13 cellular contexts compared by ENCODE assay signal in genomic region chr6:5031150-5031549, GRCh38. TPM values are rescaled to one million over a fixed set of nuclear protein-coding genes. Genes with fewer than 3 reads are reported as not detected.
A peak's percentile ranks its signal among the peaks of the same experiment; 100 is the strongest.
DNase-seq lines count a peak whose midpoint lies in the region; ATAC-seq and TF ChIP-seq lines count a peak whose summit lies in the region.
"Had no signal": no experiment of that assay in that cellular context is flagged by ENCODE, and none has a peak within 500 bp of the region (broad histone marks: within the 10 kb centered on the region; RNA-seq: fewer than 3 reads in every experiment).

No MANE protein-coding gene starts in this region.

- no peak overlapping the region for H4K5ac ChIP-seq in H9 (ENCODE audit: insufficient read length, low read depth, low read length)

- peaks cover 2% of the 10 kb centered on the region for H3K9me3 Mint-ChIP-seq in activated CD8-positive, alpha-beta T cell treated with anti-CD3 and anti-CD28 coated beads for 36 hours
- H3K9me3 Mint-ChIP-seq in activated CD8-positive, alpha-beta T cell treated with anti-CD3 and anti-CD28 coated beads, Interleukin-2, amount 10 ng/mL, durations not matched to agents 7 days and 5 days (ENCODE audit: insufficient read depth): peaks cover 4% of the 10 kb centered on the region
- no peaks in the 10 kb centered on the region for H3K9me3 Mint-ChIP-seq in H9

- H2AK5ac ChIP-seq in H9 (ENCODE audit: insufficient read length, low read length): no peak overlapping the region
- H2AK5ac ChIP-seq in neuronal stem cell (ENCODE audit: low read depth, low read length): peak overlapping the region; percentile 3

- no peak overlapping the region for H3K14ac ChIP-seq in H9 (ENCODE audit: insufficient read depth, low read length)
- H3K14ac ChIP-seq in neuronal stem cell (ENCODE audit: low read length): no peak overlapping the region

- H3K23ac ChIP-seq in H9 (ENCODE audit: insufficient read length, low read depth, low read length) (no peak overlapping the region), neuronal stem cell (ENCODE audit: low read depth, low read length, poor library complexity) (no peak overlapping the region)

- H3K79me2 ChIP-seq in H9 (ENCODE audit: insufficient read depth, low read length): no peaks in the 10 kb centered on the region
- H3K79me2 ChIP-seq in SU-DHL-6 (ENCODE audit: insufficient read depth, low read length): no peaks in the 10 kb centered on the region

- H3K9ac ChIP-seq in H9 (ENCODE audit: extremely low read depth, insufficient read length, low read length) (no peak overlapping the region), SU-DHL-6 (ENCODE audit: low read length) (no peak overlapping the region), neuronal stem cell (ENCODE audit: low read depth, low read length, poor library complexity) (no peak overlapping the region)

- no peak overlapping the region for H2BK120ac ChIP-seq in H9 (ENCODE audit: low read depth, low read length, poor library complexity, severe bottlenecking)
- H2BK120ac ChIP-seq in neuronal stem cell (ENCODE audit: low read depth, low read length): no peak overlapping the region

- H3K36me3 Mint-ChIP-seq in activated CD8-positive, alpha-beta T cell treated with anti-CD3 and anti-CD28 coated beads for 36 hours (ENCODE audit: low read depth): peaks cover 2% of the 10 kb centered on the region
- H3K36me3 Mint-ChIP-seq in activated CD8-positive, alpha-beta T cell treated with anti-CD3 and anti-CD28 coated beads, Interleukin-2, amount 10 ng/mL, durations not matched to agents 7 days and 5 days (ENCODE audit: low read depth): no peaks in the 10 kb centered on the region
- no peaks in the 10 kb centered on the region for H3K36me3 Mint-ChIP-seq in H9 (ENCODE audit: insufficient read depth in 1 of 3, low read depth in 3 of 3)

- TF ChIP-seq CTCF in activated CD8-positive, alpha-beta T cell treated with anti-CD3 and anti-CD28 coated beads for 36 hours (IDR thresholded peaks at IDR 0.05): no peak
- no peak for TF ChIP-seq CTCF in H9 (conservative IDR thresholded peaks at IDR 0.05)
- TF ChIP-seq CTCF in SU-DHL-6 (IDR thresholded peaks at IDR 0.05; ENCODE audit: insufficient read depth, low read length, poor library complexity, severe bottlenecking): no peak
- no peak for TF ChIP-seq CTCF in gastrocnemius medialis (IDR thresholded peaks at IDR 0.05 in 4 of 5, conservative IDR thresholded peaks at IDR 0.05 in 1 of 5)
- no peak for TF ChIP-seq CTCF in spleen (IDR thresholded peaks at IDR 0.05 in 8 of 11, conservative IDR thresholded peaks at IDR 0.05 in 3 of 11)

- no peak overlapping the region for H3T11ph ChIP-seq in H9 (ENCODE audit: low read length)

- H2BK15ac ChIP-seq in H9 (ENCODE audit: low read depth, low read length) (no peak overlapping the region), neuronal stem cell (ENCODE audit: low read length) (no peak overlapping the region)

- peak overlapping the region; percentile 78 for H3K27ac Mint-ChIP-seq in activated CD8-positive, alpha-beta T cell treated with anti-CD3 and anti-CD28 coated beads for 36 hours
- no peak overlapping the region for H3K27ac Mint-ChIP-seq in activated CD8-positive, alpha-beta T cell treated with anti-CD3 and anti-CD28 coated beads, Interleukin-2, amount 10 ng/mL, durations not matched to agents 7 days and 5 days
- no peak overlapping the region; a peak in 1 of 7 replicates for H3K27ac Mint-ChIP-seq in H9

- H3K4ac ChIP-seq in H9 (ENCODE audit: low read depth, low read length): no peak overlapping the region
- no peak overlapping the region for H3K4ac ChIP-seq in neuronal stem cell (ENCODE audit: low read length)

- no peaks in the 10 kb centered on the region for H3F3A ChIP-seq in SU-DHL-6 (ENCODE audit: insufficient read depth)

- H3K79me1 ChIP-seq in H9 (ENCODE audit: insufficient read depth, low read depth, low read length, poor library complexity, severe bottlenecking): no peaks in the 10 kb centered on the region
- H3K79me1 ChIP-seq in neuronal stem cell (ENCODE audit: low read depth, low read length): no peaks in the 10 kb centered on the region

- in situ Hi-C loops in gastrocnemius medialis (cut with MboI; ENCODE audit: low sequenced_read_pairs in 4 of 4): no loop called here

- H3K9me3 ChIP-seq in H9 (ENCODE audit: control insufficient read depth, low read depth, low read length) (no peaks in the 10 kb centered on the region), SU-DHL-6 (ENCODE audit: insufficient read depth, low read length) (no peaks in the 10 kb centered on the region), neuronal stem cell (replicated peaks in 1 of 2; ENCODE audit: control insufficient read depth in 2 of 2, insufficient read depth in 1 of 2, low read depth in 1 of 2, low read length in 2 of 2) (no peaks in the 10 kb centered on the region), gastrocnemius medialis (no peaks in the 10 kb centered on the region), spleen (no peaks in the 10 kb centered on the region)
- H3K9me3 ChIP-seq: neutrophil, psoas muscle, tibial artery had no signal

- H3K18ac ChIP-seq in H9 (ENCODE audit: insufficient read length, low read depth, low read length) (peak overlapping the region; percentile 18), neuronal stem cell (ENCODE audit: low read length) (no peak overlapping the region)

- POLR2A ChIA-PET in activated CD8-positive, alpha-beta T cell treated with anti-CD3 and anti-CD28 coated beads for 36 hours (lab: Charles Lee): no interaction called here
- POLR2A ChIA-PET in activated CD8-positive, alpha-beta T cell treated with anti-CD3 and anti-CD28 coated beads, Interleukin-2, amount 10 ng/mL, durations not matched to agents 7 days and 5 days (lab: Charles Lee): no interaction called here

- ATAC-seq in activated CD8-positive, alpha-beta T cell treated with anti-CD3 and anti-CD28 coated beads for 36 hours: no peak
- ATAC-seq in activated CD8-positive, alpha-beta T cell treated with anti-CD3 and anti-CD28 coated beads, Interleukin-2, amount 10 ng/mL, durations not matched to agents 7 days and 5 days: no peak
- no peak for ATAC-seq in gastrocnemius medialis

- H3K4me3 Mint-ChIP-seq in activated CD8-positive, alpha-beta T cell treated with anti-CD3 and anti-CD28 coated beads for 36 hours: no peak overlapping the region
- no peak overlapping the region for H3K4me3 Mint-ChIP-seq in activated CD8-positive, alpha-beta T cell treated with anti-CD3 and anti-CD28 coated beads, Interleukin-2, amount 10 ng/mL, durations not matched to agents 7 days and 5 days
- H3K4me3 Mint-ChIP-seq in H9: no peak overlapping the region

- H4K91ac ChIP-seq in H9 (ENCODE audit: insufficient read length, low read depth, low read length): no peak overlapping the region
- no peak overlapping the region for H4K91ac ChIP-seq in neuronal stem cell (ENCODE audit: low read depth, low read length, poor library complexity)

- no peaks in the 10 kb centered on the region for H3K27me3 Mint-ChIP-seq in activated CD8-positive, alpha-beta T cell treated with anti-CD3 and anti-CD28 coated beads for 36 hours
- peaks cover 3% of the 10 kb centered on the region for H3K27me3 Mint-ChIP-seq in activated CD8-positive, alpha-beta T cell treated with anti-CD3 and anti-CD28 coated beads, Interleukin-2, amount 10 ng/mL, durations not matched to agents 7 days and 5 days (ENCODE audit: low read depth)
- H3K27me3 Mint-ChIP-seq in H9 (ENCODE audit: low read depth): peaks cover 15% of the 10 kb centered on the region

- no peak overlapping the region for H3K56ac ChIP-seq in H9 (ENCODE audit: insufficient read length, low read depth, low read length)

- no peak overlapping the region for H3K4me2 ChIP-seq in H9 (ENCODE audit: insufficient read depth, insufficient read length, low read length)
- H3K4me2 ChIP-seq in SU-DHL-6 (ENCODE audit: low read depth, low read length, poor library complexity, severe bottlenecking): no peak overlapping the region
- H3K4me2 ChIP-seq in neuronal stem cell (ENCODE audit: insufficient read depth, low read length, poor library complexity, severe bottlenecking): no peak overlapping the region

- H4K8ac ChIP-seq in H9 (replicated peaks; ENCODE audit: insufficient read length, low read depth, low read length) (no peak overlapping the region), neuronal stem cell (ENCODE audit: low read depth, low read length) (no peak overlapping the region)

- H4K20me1 ChIP-seq in H9 (ENCODE audit: control insufficient read depth, insufficient read depth, insufficient read length) (no peaks in the 10 kb centered on the region), SU-DHL-6 (ENCODE audit: low read depth, low read length) (no peaks in the 10 kb centered on the region)

- peaks cover 4% of the 10 kb centered on the region for H3K23me2 ChIP-seq in H9 (ENCODE audit: insufficient read length, low read depth, low read length, poor library complexity, severe bottlenecking)

- no peak overlapping the region for H2BK20ac ChIP-seq in H9 (ENCODE audit: low read depth, low read length, poor library complexity, severe bottlenecking)

- no peak for TF ChIP-seq POLR2A in gastrocnemius medialis (IDR thresholded peaks at IDR 0.05)
- no peak for TF ChIP-seq POLR2A in spleen (IDR thresholded peaks at IDR 0.05)

- H2AFZ ChIP-seq in H9 (ENCODE audit: low read length) (no peak overlapping the region), SU-DHL-6 (ENCODE audit: low read depth, low read length, severe bottlenecking) (peak overlapping the region; percentile 66), neuronal stem cell (ENCODE audit: low read length) (peak overlapping the region; percentile 80)

- H3K27me3 ChIP-seq in H9 (ENCODE audit: insufficient read depth, low read length) (no peaks in the 10 kb centered on the region), SU-DHL-6 (ENCODE audit: low read length) (no peaks in the 10 kb centered on the region), neuronal stem cell (ENCODE audit: control insufficient read depth in 3 of 3, insufficient read depth in 3 of 3, low read depth in 1 of 3, low read length in 3 of 3) (no peaks in the 10 kb centered on the region), gastrocnemius medialis (no peaks in the 10 kb centered on the region), spleen (replicated peaks in 1 of 7) (no peaks in the 10 kb centered on the region)
- H3K27me3 ChIP-seq: tibial artery had no signal

- WGBS in H9 (ENCODE audit: extremely low coverage, insufficient read length, low lambda C conversion rate): no CpG with 5 or more reads among the region's 6 CpGs
- WGBS in neuronal stem cell (ENCODE audit: extremely low coverage in 2 of 2, insufficient read length in 2 of 2, insufficient replicate concordance in 1 of 2), 2 donors: no CpG with 5 or more reads among the region's 6 CpGs
- 95 to 100% (median 97%) methylated on average over 6 of the region's 6 CpGs for WGBS in spleen, 5 donors

- intact Hi-C loops in activated CD8-positive, alpha-beta T cell treated with anti-CD3 and anti-CD28 coated beads for 36 hours (cut with micrococcal nuclease): no loop called here
- intact Hi-C loops in gastrocnemius medialis (cut with DNase I; ENCODE audit: low total_unique reads) (loop anchor here (10.0 kb wide), 1 partner anchor 716 kb away; no protein-coding TSS in a partner anchor), spleen (cut with DNase I; ENCODE audit: low total_unique reads) (no loop called here)

- H3K36me3 ChIP-seq in SU-DHL-6 (ENCODE audit: low read length): no peaks in the 10 kb centered on the region
- no peaks in the 10 kb centered on the region for H3K36me3 ChIP-seq in neuronal stem cell (replicated peaks in 1 of 2; ENCODE audit: control insufficient read depth in 2 of 2, insufficient read depth in 2 of 2, low read length in 2 of 2)
- no peaks in the 10 kb centered on the region for H3K36me3 ChIP-seq in gastrocnemius medialis
- H3K36me3 ChIP-seq in spleen: no peaks in the 10 kb centered on the region
- H3K36me3 ChIP-seq: neutrophil, tibial artery had no signal

- no peak for DNase-seq in activated CD8-positive, alpha-beta T cell treated with anti-CD3 and anti-CD28 coated beads for 36 hours
- DNase-seq in activated CD8-positive, alpha-beta T cell treated with anti-CD3 and anti-CD28 coated beads, Interleukin-2, amount 10 ng/mL, durations not matched to agents 7 days and 5 days: no peak
- DNase-seq in H9 (no peak), neuronal stem cell (ENCODE audit: low spot score) (no peak), gastrocnemius medialis (no peak), spleen (no peak), NCI-H2171 (lab: John Stamatoyannopoulos, UW) (no peak)
- DNase-seq: amniotic stem cell had no signal

- CTCF ChIA-PET in activated CD8-positive, alpha-beta T cell treated with anti-CD3 and anti-CD28 coated beads for 36 hours (lab: Charles Lee): interaction anchor here (0.6 to 2.1 kb wide), 13 partner anchors 7 to 1013 kb away, joined by 3 to 13 read pairs (median 4); partner anchors contain the start of gene RPP40
- CTCF ChIA-PET in activated CD8-positive, alpha-beta T cell treated with anti-CD3 and anti-CD28 coated beads, Interleukin-2, amount 10 ng/mL, durations not matched to agents 7 days and 5 days (lab: Charles Lee): interaction anchor here (0.7 to 2.6 kb wide), 14 partner anchors 9 to 188 kb away, joined by 3 to 17 read pairs (median 4); partner anchors contain the start of gene RPP40

- no peaks in the 10 kb centered on the region; the same call in 1 of the 2 replicates for H3K4me1 ChIP-seq in H9 (ENCODE audit: insufficient read depth, low read length)
- peaks cover 4 to 5% of the 10 kb centered on the region in 2 donors for H3K4me1 ChIP-seq in neuronal stem cell (ENCODE audit: control insufficient read depth in 2 of 2, insufficient read depth in 1 of 2, low read depth in 1 of 2, low read length in 2 of 2)
- H3K4me1 ChIP-seq in gastrocnemius medialis: no peaks in the 10 kb centered on the region
- peaks cover 0 to 26% (median 4%) of the 10 kb centered on the region in 6 donors for H3K4me1 ChIP-seq in spleen

- H3K9me2 ChIP-seq in SU-DHL-6 (replicated peaks; ENCODE audit: insufficient read depth, low read length): no peaks in the 10 kb centered on the region

- H3K4me3 ChIP-seq in SU-DHL-6 (ENCODE audit: insufficient read depth, low read length, poor library complexity, severe bottlenecking) (no peak overlapping the region), neuronal stem cell (ENCODE audit: low read length in 2 of 2) (no peak overlapping the region), gastrocnemius medialis (no peak overlapping the region), spleen (no peak overlapping the region)
- H3K4me3 ChIP-seq: psoas muscle, skin epidermis, tibial artery had no signal

- H2BK5ac ChIP-seq in H9 (ENCODE audit: insufficient read length, low read length): no peak overlapping the region
- no peak overlapping the region for H2BK5ac ChIP-seq in neuronal stem cell (ENCODE audit: low read length)

- no peak overlapping the region for H3K27ac ChIP-seq in H9 (ENCODE audit: insufficient read length, low read depth, low read length)
- no peak overlapping the region for H3K27ac ChIP-seq in SU-DHL-6 (ENCODE audit: low read depth, low read length)
- H3K27ac ChIP-seq in neuronal stem cell (replicated peaks; ENCODE audit: low read length): no peak overlapping the region
- H3K27ac ChIP-seq in gastrocnemius medialis: no peak overlapping the region
- H3K27ac ChIP-seq in spleen: no peak overlapping the region
- H3K27ac ChIP-seq: neutrophil, psoas muscle, tibial artery had no signal

- H3K4me1 Mint-ChIP-seq in activated CD8-positive, alpha-beta T cell treated with anti-CD3 and anti-CD28 coated beads for 36 hours (ENCODE audit: low read depth): peaks cover 12% of the 10 kb centered on the region
- H3K4me1 Mint-ChIP-seq in activated CD8-positive, alpha-beta T cell treated with anti-CD3 and anti-CD28 coated beads, Interleukin-2, amount 10 ng/mL, durations not matched to agents 7 days and 5 days (ENCODE audit: low read depth): peaks cover 12% of the 10 kb centered on the region
- peaks cover 34 to 61% of the 10 kb centered on the region in 2 experiments for H3K4me1 Mint-ChIP-seq in H9

- H2BK12ac ChIP-seq in H9 (ENCODE audit: insufficient read length, low read depth, low read length) (peak overlapping the region; percentile 8), neuronal stem cell (ENCODE audit: low read length) (no peak overlapping the region)

RNA-seq across cellular contexts. Expression of gene RPP40, which starts 27.3 kb away (rescaled TPM):
- total RNA-seq in activated CD8-positive, alpha-beta T cell treated with anti-CD3 and anti-CD28 coated beads for 36 hours: 10 to 100 TPM in 1 of 2 experiments, 1 to 10 TPM in 1; 9.5 to 11.1 TPM
- total RNA-seq in activated CD8-positive, alpha-beta T cell treated with anti-CD3 and anti-CD28 coated beads, Interleukin-2, amount 10 ng/mL, durations not matched to agents 7 days and 5 days: 1 to 10 TPM; 5.0 to 6.3 TPM
- total RNA-seq in H9 (2021) (15.6 and 17.8 TPM in 2 replicates), gastrocnemius medialis (10 to 100 TPM in 3 of 4 donors, 1 to 10 TPM in 1; 5.1 to 16.4 (median 12.2) TPM), spleen (10 to 100 TPM in 1 of 7 donors, 1 to 10 TPM in 6; 5.3 to 16.6 (median 8.0) TPM)
- polyA plus RNA-seq in neuronal stem cell (2013, experiment 1 of 2): 8.5 TPM
- 9.8 TPM for polyA plus RNA-seq in neuronal stem cell (2013, experiment 2 of 2)
- polyA plus RNA-seq in spleen: 1 to 10 TPM; 4.2 to 9.9 (median 9.5) TPM

RNA-seq across cellular contexts. Expression of gene PPP1R3G, which starts 54.0 kb away (rescaled TPM):
- under 1 TPM; 0.14 to 0.16 TPM for total RNA-seq in activated CD8-positive, alpha-beta T cell treated with anti-CD3 and anti-CD28 coated beads for 36 hours
- under 1 TPM; 0.05 to 0.11 TPM for total RNA-seq in activated CD8-positive, alpha-beta T cell treated with anti-CD3 and anti-CD28 coated beads, Interleukin-2, amount 10 ng/mL, durations not matched to agents 7 days and 5 days
- total RNA-seq in H9 (2021): not detected in 2 replicates
- polyA plus RNA-seq in neuronal stem cell (2013, experiment 1 of 2): 0.01 TPM
- 0.04 TPM for polyA plus RNA-seq in neuronal stem cell (2013, experiment 2 of 2)
- 1 to 10 TPM in 1 of 4 donors, under 1 TPM in 2, not detected in 1; 0.10 to 1.1 (median 0.49) TPM for total RNA-seq in gastrocnemius medialis
- total RNA-seq in spleen: 10 to 100 TPM in 1 of 7 donors, 1 to 10 TPM in 6; 2.2 to 10.1 (median 5.0) TPM
- polyA plus RNA-seq in spleen: 1 to 10 TPM in 1 of 3 donors, under 1 TPM in 2; 0.54 to 2.0 (median 0.93) TPM
